In genomic region chr11:70158201-70158600, GRCh38 we compare ENCODE assay signal across 10 cellular contexts. TPM values are rescaled to one million over a fixed set of nuclear protein-coding genes. Genes with fewer than 3 reads are reported as not detected.
DNase-seq lines count a peak whose midpoint lies in the region; ATAC-seq, FAIRE-seq and TF ChIP-seq lines count a peak whose summit lies in the region.
"Had no signal": no experiment of that assay in that cellular context is flagged by ENCODE, and none has a peak within 500 bp of the region (broad histone marks: within the 10 kb centered on the region; RNA-seq: fewer than 3 reads in every experiment).

No MANE protein-coding gene starts in this region.

- H4K5ac ChIP-seq in H1 (ENCODE audit: insufficient read length, low read depth, low read length), result no peak overlapping the region

- H3K9me3 Mint-ChIP-seq in progenitor cell of endocrine pancreas (ENCODE audit: low read depth), result no peaks in the 10 kb centered on the region

- H3K4me3 ChIP-seq in H1 (ENCODE audit: extremely low read depth in 1 of 4, insufficient read depth in 2 of 4, low read depth in 3 of 4, low read length in 4 of 4), result no peak overlapping the region
- H3K4me3 ChIP-seq in suprapubic skin, result no peak overlapping the region

- no peak overlapping the region for H3K4ac ChIP-seq in H1 (replicated peaks; ENCODE audit: insufficient read length, low read depth, low read length)

- TF ChIP-seq CTCF in H1 (IDR thresholded peaks at IDR 0.05; ENCODE audit: control extremely low read depth in 1 of 3, insufficient read depth in 1 of 3, low read depth in 1 of 3, low read length in 3 of 3) (peak; percentile 85 to 91 (median 88)), progenitor cell of endocrine pancreas (IDR thresholded peaks at IDR 0.05; ENCODE audit: unreplicated experiment) (peak; percentile 60), suprapubic skin (IDR thresholded peaks at IDR 0.05) (peak in 1 of 2 donors; percentile 9)

- no peak overlapping the region for H3K9ac ChIP-seq in H1 (replicated peaks in 1 of 4; ENCODE audit: extremely low read depth in 1 of 4, low read depth in 3 of 4, low read length in 3 of 4)

- H2BK5ac ChIP-seq in H1 (ENCODE audit: low read depth, low read length), result no peak overlapping the region

- H3K27ac ChIP-seq in H1 (ENCODE audit: low read depth, low read length) (no peak overlapping the region), suprapubic skin (no peak overlapping the region)

- H3K9me3 ChIP-seq in H1 (ENCODE audit: insufficient read depth in 2 of 2, low read depth in 1 of 2, low read length in 1 of 2) (no peaks in the 10 kb centered on the region), suprapubic skin (no peaks in the 10 kb centered on the region)

- H4K20me1 ChIP-seq in H1 (replicated peaks in 1 of 2; ENCODE audit: control insufficient read depth in 1 of 2, insufficient read depth in 2 of 2, low read length in 2 of 2), result no peaks in the 10 kb centered on the region

- peak overlapping the region; percentile 27; the same call in 1 of the 2 replicates for H2BK12ac ChIP-seq in H1 (ENCODE audit: low read depth, low read length)

- POLR2A ChIA-PET in H1 (lab: Charles Lee; ENCODE audit: partially characterized antibody), result interaction anchor here (1.5 kb wide), 1 partner anchor 15 kb away, joined by 6 read pairs; no protein-coding TSS in a partner anchor

- H2BK120ac ChIP-seq in H1 (replicated peaks; ENCODE audit: low read depth, low read length), result no peak overlapping the region

- no peak overlapping the region for H2AK5ac ChIP-seq in H1 (ENCODE audit: low read depth, low read length)

- CTCF ChIA-PET in H1 (lab: Charles Lee; ENCODE audit: partially characterized antibody), result interaction anchor here (0.6 to 9.6 kb wide), 29 partner anchors 12 to 247 kb away, joined by 3 to 78 read pairs (median 4); no protein-coding TSS in a partner anchor

- no peak overlapping the region for H4K91ac ChIP-seq in H1 (replicated peaks; ENCODE audit: insufficient read length, low read length)

- peak; percentile 86 to 88 for TF ChIP-seq RAD21 in H1 (IDR thresholded peaks at IDR 0.05 in 1 of 2, conservative IDR thresholded peaks at IDR 0.05 in 1 of 2; ENCODE audit: low read depth in 2 of 2, low read length in 2 of 2)

- H3K79me1 ChIP-seq in H1 (ENCODE audit: low read depth, low read length), result no peaks in the 10 kb centered on the region

- H3K27ac Mint-ChIP-seq in progenitor cell of endocrine pancreas, result no peak overlapping the region

- no peak overlapping the region for H4K8ac ChIP-seq in H1 (ENCODE audit: extremely low read depth, insufficient read depth, low read length)

- DNase-seq in DMS53 (lab: John Stamatoyannopoulos, UW) (peak; percentile 49), DMS53 treated with DMSO at 0.1 percent for 48 hours (lab: John Stamatoyannopoulos, UW; ENCODE audit: unreplicated experiment) (no peak), NCI-H69 (lab: John Stamatoyannopoulos, UW) (peak; percentile 25), H1 (ENCODE audit: low read depth in 1 of 2, low spot score in 2 of 2) (peak; percentile 19 to 80), progenitor cell of endocrine pancreas (ENCODE audit: low spot score, unreplicated experiment) (no peak), T-helper 1 cell (no peak), suprapubic skin (ENCODE audit: low spot score in 2 of 2) (no peak)
- DNase-seq: NCI-H510A treated with DMSO at 0.1 percent for 48 hours had no signal

- H3K4me2 ChIP-seq in H1 (ENCODE audit: insufficient read depth in 1 of 2, low read depth in 2 of 2, low read length in 2 of 2), result no peak overlapping the region

- no peaks in the 10 kb centered on the region for H3K4me1 Mint-ChIP-seq in progenitor cell of endocrine pancreas (ENCODE audit: low read depth)

- WGBS in H1 (ENCODE audit: extremely low coverage in 1 of 2, insufficient coverage in 1 of 2, insufficient read length in 1 of 2, insufficient replicate concordance in 2 of 2, low coverage in 1 of 2, low lambda C conversion rate in 2 of 2, missing lambda C conversion rate in 1 of 2), 2 experiments, result 45% methylated on average over 8 of the region's 8 CpGs; no CpG with 5 or more reads in 1 of the 2 experiments
- 51% methylated on average over 5 of the region's 8 CpGs for WGBS in suprapubic skin

- no peak for ATAC-seq in HG02610 (IDR thresholded peaks at IDR 0.05; ENCODE audit: unreplicated experiment)

- TF ChIP-seq EP300 in H1 (IDR thresholded peaks at IDR 0.05; ENCODE audit: borderline replicate concordance in 1 of 2, low read depth in 2 of 2, low read length in 2 of 2) (no peak), suprapubic skin (IDR thresholded peaks at IDR 0.05) (no peak)

- H3K27me3 Mint-ChIP-seq in progenitor cell of endocrine pancreas, result peaks cover 8% of the 10 kb centered on the region

- no peak overlapping the region for H3K18ac ChIP-seq in H1 (ENCODE audit: extremely low read depth, low read length)

- FAIRE-seq in H1 (lab: Jason Lieb, UNC), result peak; percentile 60
- FAIRE-seq: endothelial cell of umbilical vein had no signal

- no peak overlapping the region for H2BK20ac ChIP-seq in H1 (ENCODE audit: low read length)

- no peaks in the 10 kb centered on the region; a peak in 1 of 7 replicates for H3K27me3 ChIP-seq in H1 (replicated peaks in 1 of 4; ENCODE audit: control insufficient read depth in 3 of 4, extremely low read depth in 1 of 4, insufficient read depth in 3 of 4, low read length in 3 of 4)
- no peaks in the 10 kb centered on the region for H3K27me3 ChIP-seq in suprapubic skin

- no peaks in the 10 kb centered on the region for H3K36me3 Mint-ChIP-seq in progenitor cell of endocrine pancreas (ENCODE audit: insufficient read depth)

- H2BK15ac ChIP-seq in H1 (ENCODE audit: low read length), result peak overlapping the region; percentile 99; the same call in 1 of the 2 replicates

- no peak overlapping the region for H3K4me3 Mint-ChIP-seq in progenitor cell of endocrine pancreas (ENCODE audit: low read depth)

- no peaks in the 10 kb centered on the region for H3K23me2 ChIP-seq in H1 (ENCODE audit: low read depth, low read length)

- H2AFZ ChIP-seq in H1 (ENCODE audit: low read length), result no peak overlapping the region

- H3K79me2 ChIP-seq in H1 (ENCODE audit: control insufficient read depth in 1 of 2, insufficient read depth in 2 of 2, low read length in 2 of 2), result no peaks in the 10 kb centered on the region

- H3K4me1 ChIP-seq in H1 (replicated peaks in 1 of 4; ENCODE audit: control insufficient read depth in 3 of 4, insufficient read depth in 4 of 4, low read length in 3 of 4) (no peaks in the 10 kb centered on the region; a peak in 2 of 7 replicates), suprapubic skin (peaks cover 46% of the 10 kb centered on the region)

- no peaks in the 10 kb centered on the region for H3K36me3 ChIP-seq in H1 (ENCODE audit: control insufficient read depth in 2 of 4, insufficient read depth in 4 of 4, low read length in 3 of 4)
- H3K36me3 ChIP-seq in suprapubic skin, result peaks cover 2% of the 10 kb centered on the region

- no peak overlapping the region for H3K23ac ChIP-seq in H1 (ENCODE audit: insufficient read length)

- TF ChIP-seq POLR2A in H1 (IDR thresholded peaks at IDR 0.05; ENCODE audit: control extremely low read depth in 1 of 2, low read depth in 2 of 2, low read length in 2 of 2) (no peak), suprapubic skin (IDR thresholded peaks at IDR 0.05) (no peak)

- H3K14ac ChIP-seq in H1 (ENCODE audit: insufficient read length), result no peak overlapping the region

- H3K56ac ChIP-seq in H1 (replicated peaks; ENCODE audit: insufficient read length, low read depth, low read length), result no peak overlapping the region

TF ChIP-seq in H1, 55 proteins besides CTCF, POLR2A, EP300 and RAD21:
- no peak for TF ChIP-seq CEBPB (IDR thresholded peaks at IDR 0.05; ENCODE audit: low read depth, low read length)
- TF ChIP-seq GABPA (IDR thresholded peaks at IDR 0.05; ENCODE audit: borderline replicate concordance, insufficient read depth, low read length), result peak; percentile 41; the same call in 1 of the 2 replicates
- no peak for TF ChIP-seq USF2 (IDR thresholded peaks at IDR 0.05; ENCODE audit: low read length)
- TF ChIP-seq, protein P1, sequence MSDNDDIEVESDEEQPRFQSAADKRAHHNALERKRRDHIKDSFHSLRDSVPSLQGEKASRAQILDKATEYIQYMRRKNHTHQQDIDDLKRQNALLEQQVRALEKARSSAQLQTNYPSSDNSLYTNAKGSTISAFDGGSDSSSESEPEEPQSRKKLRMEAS (IDR thresholded peaks at IDR 0.05), result peak; percentile 43; the same call in 1 of the 2 replicates
TF ChIP-seq in H1: peak in this region for 2.

RNA-seq across cellular contexts. Expression of gene FADD, which starts 44.9 kb away (rescaled TPM):
- total RNA-seq in H1 (2021; fragmentation: NEBNext Ultra II Directional; extraction: Animal tissue kit (Norgen Biotek cat#: 25700)), result 43.8 and 43.9 TPM in 2 replicates
- polyA plus RNA-seq in H1 (2011; rRNA removed), result 29.0 and 37.4 TPM in 2 replicates
- 40.3 TPM for polyA plus RNA-seq in H1 (2011; cell fraction: cytosol; rRNA removed)
- polyA plus RNA-seq in H1 (2011; cell fraction: nucleus; rRNA removed), result 31.3 TPM
- polyA plus RNA-seq in H1 (2012, experiment 1 of 2), result 34.2 to 40.6 TPM (median 39.4 TPM) in 4 replicates
- polyA plus RNA-seq in H1 (2012, experiment 2 of 2), result 42.8 TPM
- 36.2 TPM for polyA plus RNA-seq in H1 (2013, experiment 1 of 2)
- 35.3 TPM for polyA plus RNA-seq in H1 (2013, experiment 2 of 2)
- 33.9 and 44.7 TPM in 2 replicates for polyA minus RNA-seq in H1 (2011; rRNA and poly(A)+ RNA removed)
- 25.3 TPM for polyA minus RNA-seq in H1 (2011; cell fraction: cytosol; rRNA and poly(A)+ RNA removed)
- polyA minus RNA-seq in H1 (2011; cell fraction: nucleus; rRNA and poly(A)+ RNA removed), result 22.5 TPM
- 20.0 and 22.1 TPM in 2 replicates for total RNA-seq in progenitor cell of endocrine pancreas
- 10 to 100 TPM; 12.3 to 29.3 (median 18.1) TPM for total RNA-seq in suprapubic skin

Comparison
In these comparisons a context has a peak if more than half of its experiments do, and no peak if none do; other contexts are left out.
1. DNase-seq: peak in DMS53 (single experiment), NCI-H69 (single experiment) and H1 (2 of 2); none in DMS53 treated with DMSO at 0.1 percent for 48 hours (single experiment), progenitor cell of endocrine pancreas (single experiment), T-helper 1 cell (0 of 5) and suprapubic skin (0 of 2).